9 cellular contexts compared by ENCODE assay signal in genomic region chr9:95349109-95350038, GRCh38. TPM values are rescaled to one million over a fixed set of nuclear protein-coding genes. Genes with fewer than 3 reads are reported as not detected.
DNase-seq lines count a peak whose midpoint lies in the region; ATAC-seq and TF ChIP-seq lines count a peak whose summit lies in the region.
"Had no signal": no experiment of that assay in that cellular context is flagged by ENCODE, and none has a peak within 500 bp of the region (broad histone marks: within the 10 kb centered on the region; RNA-seq: fewer than 3 reads in every experiment).

No MANE protein-coding gene starts in this region.

- peak overlapping the region; percentile 68 for H3K4me3 Mint-ChIP-seq in activated naive CD4-positive, alpha-beta T cell treated with anti-CD3 and anti-CD28 coated beads for 36 hours

- H3K27me3 Mint-ChIP-seq in activated naive CD4-positive, alpha-beta T cell treated with anti-CD3 and anti-CD28 coated beads for 36 hours (ENCODE audit: low read depth): peaks cover 36% of the 10 kb centered on the region

- WGBS in mesodermal cell (ENCODE audit: insufficient coverage in 2 of 2), 2 experiments: 6 to 7% methylated on average over 68 to 86 of the region's 93 CpGs

- H3K4me3 ChIP-seq in choroid plexus epithelial cell (ENCODE audit: low read depth, low read length): peak overlapping the region; percentile 34
- peak overlapping the region; percentile 37 for H3K4me3 ChIP-seq in mesodermal cell (ENCODE audit: extremely low read depth, insufficient read depth, low read length, poor library complexity, severe bottlenecking)
- H3K4me3 ChIP-seq in thoracic aorta: peak overlapping the region; percentile 22

- H3K27ac Mint-ChIP-seq in activated naive CD4-positive, alpha-beta T cell treated with anti-CD3 and anti-CD28 coated beads for 36 hours: no peak overlapping the region
- H3K27ac Mint-ChIP-seq: CD4-positive, CD25-positive, alpha-beta regulatory T cell had no signal

- peak; percentile 5 for DNase-seq in activated naive CD4-positive, alpha-beta T cell treated with anti-CD3 and anti-CD28 coated beads for 36 hours
- no peak for DNase-seq in activated naive CD4-positive, alpha-beta T cell treated with Interleukin-2 at 50 U/mL for 16 hours
- no peak for DNase-seq in choroid plexus epithelial cell (ENCODE audit: low read depth)
- no peak for DNase-seq in thoracic aorta (ENCODE audit: low spot score)
- no peak for DNase-seq in activated gamma-delta T cell (lab: John Stamatoyannopoulos, UW)

- CTCF ChIA-PET in activated naive CD4-positive, alpha-beta T cell treated with anti-CD3 and anti-CD28 coated beads for 36 hours (lab: Charles Lee): interaction anchor here (0.6 to 1.7 kb wide), 3 partner anchors 13 to 591 kb away, joined by 3 to 5 read pairs (median 5); no protein-coding TSS in a partner anchor

- TF ChIP-seq CTCF in choroid plexus epithelial cell (conservative IDR thresholded peaks at IDR 0.05; ENCODE audit: low read depth, low read length): no peak
- no peak for TF ChIP-seq CTCF in thoracic aorta (IDR thresholded peaks at IDR 0.05)

- H3K4me1 ChIP-seq in mesodermal cell (ENCODE audit: control insufficient read depth, insufficient read depth, low read length, poor library complexity, severe bottlenecking) (no peaks in the 10 kb centered on the region), thoracic aorta (ENCODE audit: control insufficient read depth in 1 of 2, low read depth in 2 of 2) (peaks cover 0 to 10% of the 10 kb centered on the region in 2 donors)

- H3K9me3 ChIP-seq in mesodermal cell (ENCODE audit: control insufficient read depth, low read length) (no peaks in the 10 kb centered on the region), thoracic aorta (no peaks in the 10 kb centered on the region)

- intact Hi-C loops in activated naive CD4-positive, alpha-beta T cell treated with anti-CD3 and anti-CD28 coated beads for 36 hours (cut with micrococcal nuclease): no loop called here

- H3K4me1 Mint-ChIP-seq in activated naive CD4-positive, alpha-beta T cell treated with anti-CD3 and anti-CD28 coated beads for 36 hours (ENCODE audit: low read depth): no peaks in the 10 kb centered on the region

- H3K36me3 Mint-ChIP-seq in activated naive CD4-positive, alpha-beta T cell treated with anti-CD3 and anti-CD28 coated beads for 36 hours (ENCODE audit: low read depth): no peaks in the 10 kb centered on the region
- H3K36me3 Mint-ChIP-seq: CD4-positive, CD25-positive, alpha-beta regulatory T cell had no signal

- H3K9me3 Mint-ChIP-seq in activated naive CD4-positive, alpha-beta T cell treated with anti-CD3 and anti-CD28 coated beads for 36 hours: no peaks in the 10 kb centered on the region
- H3K9me3 Mint-ChIP-seq: CD4-positive, CD25-positive, alpha-beta regulatory T cell had no signal

- H3K27ac ChIP-seq in mesodermal cell (ENCODE audit: low read depth, low read length, severe bottlenecking): no peak overlapping the region
- H3K27ac ChIP-seq in thoracic aorta: no peak overlapping the region

- H3K27me3 ChIP-seq in thoracic aorta (replicated peaks; ENCODE audit: insufficient read depth): no peaks in the 10 kb centered on the region

- ATAC-seq in thoracic aorta (ENCODE audit: insufficient number of reproducible peaks, low FRiP score, low read depth): no peak
- no peak for ATAC-seq in GM18519 (IDR thresholded peaks at IDR 0.05; ENCODE audit: low FRiP score, unreplicated experiment)
- no peak for ATAC-seq in GM18868 (IDR thresholded peaks at IDR 0.05; ENCODE audit: unreplicated experiment)

- H3K36me3 ChIP-seq in mesodermal cell (ENCODE audit: control insufficient read depth, insufficient read depth, low read length): no peaks in the 10 kb centered on the region
- H3K36me3 ChIP-seq in thoracic aorta: no peaks in the 10 kb centered on the region

RNA-seq across cellular contexts. Expression of gene FANCC, which starts 31.9 kb away (rescaled TPM):
- total RNA-seq in activated naive CD4-positive, alpha-beta T cell treated with anti-CD3 and anti-CD28 coated beads for 36 hours: 10 to 100 TPM; 14.1 to 14.5 TPM
- polyA plus RNA-seq in mesodermal cell (2013, experiment 1 of 2): 10.9 TPM
- 12.8 TPM for polyA plus RNA-seq in mesodermal cell (2013, experiment 2 of 2)
- total RNA-seq in thoracic aorta: 1 to 10 TPM; 5.7 to 9.6 TPM
